In the genomic region with DNA sequence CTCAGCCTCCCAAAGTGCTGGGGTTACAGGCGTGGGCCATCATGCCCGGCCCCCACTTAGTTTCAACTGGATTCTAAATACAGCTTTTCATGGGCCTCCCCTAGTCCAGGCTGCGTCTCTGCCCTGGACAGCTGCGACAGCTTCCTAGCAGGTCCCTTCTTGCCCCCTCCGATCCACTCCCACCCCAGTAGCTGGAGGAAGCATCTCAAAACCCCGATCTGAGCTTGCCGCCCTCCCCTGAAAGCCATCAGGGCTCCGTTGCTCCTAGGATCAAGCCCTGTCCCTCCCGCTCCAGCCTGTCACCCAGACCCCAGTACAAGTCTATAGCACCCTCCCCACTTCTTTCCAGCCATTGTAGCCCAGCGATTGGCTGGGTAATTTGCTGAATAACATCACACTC, we compare ENCODE assay signal across 9 cellular contexts.
DNase-seq lines count a peak whose midpoint lies in the region; ATAC-seq, FAIRE-seq and TF ChIP-seq lines count a peak whose summit lies in the region.
"Had no signal": no experiment of that assay in that cellular context is flagged by ENCODE, and none has a peak within 500 bp of the region (broad histone marks: within the 10 kb centered on the region; RNA-seq: fewer than 3 reads in every experiment).

No MANE protein-coding gene starts in this region.

- intact Hi-C loops in HCT116 (cut with micrococcal nuclease): loop anchor here (5.0 kb wide), 1 partner anchor 399 kb away; no protein-coding TSS in a partner anchor
- intact Hi-C loops in activated CD4-positive, alpha-beta memory T cell treated with anti-CD3 and anti-CD28 coated beads for 36 hours (cut with micrococcal nuclease): loop anchor here (5.0 kb wide), 2 partner anchors 99 to 824 kb away; partner anchors contain the start of gene AFAP1L2

- H3K9me3 ChIP-seq in HCT116 (ENCODE audit: control insufficient read depth in 1 of 2, insufficient read depth in 1 of 2, low read depth in 1 of 2, low read length in 2 of 2) (no peaks in the 10 kb centered on the region), neural progenitor cell (ENCODE audit: low read depth) (no peaks in the 10 kb centered on the region)
- H3K9me3 ChIP-seq: upper lobe of right lung had no signal

- no peaks in the 10 kb centered on the region for H3K36me3 Mint-ChIP-seq in activated CD4-positive, alpha-beta memory T cell treated with anti-CD3 and anti-CD28 coated beads for 36 hours
- peaks cover 14% of the 10 kb centered on the region for H3K36me3 Mint-ChIP-seq in neural progenitor cell

- H3K9ac ChIP-seq in HCT116 (ENCODE audit: low read length) (no peak overlapping the region), neural progenitor cell (no peak overlapping the region)

- no peak for TF ChIP-seq RAD21 in HCT116 (IDR thresholded peaks at IDR 0.05; ENCODE audit: low read depth)

- FAIRE-seq in HTR-8/SVneo (lab: Jason Lieb, UNC) (no peak), GM12892 (lab: Jason Lieb, UNC) (no peak)

- POLR2A ChIA-PET in HCT116 (lab: Charles Lee): interaction anchor here (0.7 kb wide), 1 partner anchor 71 kb away, joined by 3 read pairs; no protein-coding TSS in a partner anchor
- POLR2A ChIA-PET in activated CD4-positive, alpha-beta memory T cell treated with anti-CD3 and anti-CD28 coated beads for 36 hours (lab: Charles Lee): no interaction called here

- no peaks in the 10 kb centered on the region for H3K9me2 ChIP-seq in HCT116 (ENCODE audit: insufficient read depth)

- H3K27me3 ChIP-seq in HCT116 (ENCODE audit: insufficient read depth, low read length): peaks cover 21% of the 10 kb centered on the region; the same call in 1 of the 2 replicates
- H3K27me3 ChIP-seq in neural progenitor cell: no peaks in the 10 kb centered on the region
- H3K27me3 ChIP-seq: upper lobe of right lung had no signal

- peak overlapping the region; percentile 81 for H3K4me2 ChIP-seq in HCT116 (ENCODE audit: low read length)
- peak overlapping the region; percentile 87 for H3K4me2 ChIP-seq in neural progenitor cell

- H3K36me3 ChIP-seq in HCT116 (ENCODE audit: control insufficient read depth in 1 of 2, insufficient read depth in 2 of 2, low read length in 2 of 2): no peaks in the 10 kb centered on the region
- H3K36me3 ChIP-seq in neural progenitor cell: no peaks in the 10 kb centered on the region
- H3K36me3 ChIP-seq: upper lobe of right lung had no signal

- CTCF ChIA-PET in HCT116 (lab: Charles Lee): interaction anchor here (0.6 to 2.8 kb wide), 51 partner anchors 11 to 1230 kb away, joined by 3 to 95 read pairs (median 6); no protein-coding TSS in a partner anchor
- CTCF ChIA-PET in activated CD4-positive, alpha-beta memory T cell treated with anti-CD3 and anti-CD28 coated beads for 36 hours (lab: Charles Lee): interaction anchor here (0.6 to 2.8 kb wide), 68 partner anchors 9 to 826 kb away, joined by 3 to 33 read pairs (median 4); partner anchors contain the start of genes CCDC186 and FHIP2A

- no peak overlapping the region for H3K27ac ChIP-seq in HCT116 (ENCODE audit: low read depth, low read length)
- no peak overlapping the region for H3K27ac ChIP-seq in neural progenitor cell
- H3K27ac ChIP-seq: upper lobe of right lung had no signal

- H3K9me3 Mint-ChIP-seq in activated CD4-positive, alpha-beta memory T cell treated with anti-CD3 and anti-CD28 coated beads for 36 hours: no peaks in the 10 kb centered on the region
- H3K9me3 Mint-ChIP-seq in neural progenitor cell: no peaks in the 10 kb centered on the region

- TF ChIP-seq POLR2A in GM18505 (IDR thresholded peaks at IDR 0.05; ENCODE audit: borderline replicate concordance, extremely low read depth, insufficient read depth, insufficient read length): no peak
- no peak for TF ChIP-seq POLR2A in HCT116 (IDR thresholded peaks at IDR 0.05; ENCODE audit: borderline replicate concordance, extremely low read depth, insufficient read depth, insufficient read length)
- TF ChIP-seq POLR2A in GM12892 (IDR thresholded peaks at IDR 0.05; ENCODE audit: low read depth, low read length): no peak

- no peak overlapping the region for H3K27ac Mint-ChIP-seq in activated CD4-positive, alpha-beta memory T cell treated with anti-CD3 and anti-CD28 coated beads for 36 hours
- peak overlapping the region; percentile 58 for H3K27ac Mint-ChIP-seq in neural progenitor cell

- H3K27me3 Mint-ChIP-seq in activated CD4-positive, alpha-beta memory T cell treated with anti-CD3 and anti-CD28 coated beads for 36 hours: no peaks in the 10 kb centered on the region
- H3K27me3 Mint-ChIP-seq in neural progenitor cell (ENCODE audit: insufficient read depth, low read depth): peaks cover 17% of the 10 kb centered on the region

- H3K4me1 ChIP-seq in HCT116 (ENCODE audit: control insufficient read depth in 1 of 2, insufficient read depth in 2 of 2, low read length in 2 of 2) (peaks cover 6 to 19% of the 10 kb centered on the region in 2 experiments), neural progenitor cell (peaks cover 4% of the 10 kb centered on the region)

- no TSS peak for BruUV-seq in HCT116 (replicated peaks; lab: Mats Ljungman, UMichigan)

- TF ChIP-seq CTCF in HCT116 (IDR thresholded peaks at IDR 0.05 in 2 of 3, conservative IDR thresholded peaks at IDR 0.05 in 1 of 3; ENCODE audit: borderline replicate concordance in 1 of 3, insufficient read depth in 1 of 3, low read depth in 2 of 3, low read length in 2 of 3) (no peak), neural progenitor cell (IDR thresholded peaks at IDR 0.05) (no peak)

- H3K4me1 Mint-ChIP-seq in activated CD4-positive, alpha-beta memory T cell treated with anti-CD3 and anti-CD28 coated beads for 36 hours (ENCODE audit: low read depth): peaks cover 9% of the 10 kb centered on the region
- H3K4me1 Mint-ChIP-seq in neural progenitor cell: peaks cover 32% of the 10 kb centered on the region

- H2AFZ ChIP-seq in HCT116 (ENCODE audit: low read depth, low read length, poor library complexity, severe bottlenecking) (peak overlapping the region; percentile 99), neural progenitor cell (replicated peaks) (peak overlapping the region; percentile 96)

- H3F3A ChIP-seq in neural progenitor cell (ENCODE audit: low read depth): peaks cover 7% of the 10 kb centered on the region

- H4K20me1 ChIP-seq in HCT116 (ENCODE audit: insufficient read depth) (no peaks in the 10 kb centered on the region), neural progenitor cell (ENCODE audit: low read depth) (no peaks in the 10 kb centered on the region)

- RAD21 ChIA-PET in HCT116 (lab: Charles Lee; ENCODE audit: low non-redundant PET in 1 of 2, low total read pairs in 2 of 2, uncharacterized antibody in 2 of 2, unreplicated experiment in 2 of 2): interaction anchor here (0.6 to 2.7 kb wide), 20 partner anchors 24 to 826 kb away, joined by 3 to 24 read pairs (median 4); no protein-coding TSS in a partner anchor

- ATAC-seq in GM18505 (IDR thresholded peaks at IDR 0.05; ENCODE audit: unreplicated experiment) (peak; percentile 5), HCT116 (peak; percentile 18)

- H3K4me3 ChIP-seq in HCT116 (replicated peaks in 1 of 2; ENCODE audit: low read depth in 1 of 2, low read length in 2 of 2) (no peak overlapping the region), neural progenitor cell (no peak overlapping the region)

- no peak for DNase-seq in HCT116 (ENCODE audit: low read depth, low spot score)
- DNase-seq in activated CD4-positive, alpha-beta memory T cell treated with anti-CD3 and anti-CD28 coated beads for 36 hours: no peak
- no peak for DNase-seq in neural progenitor cell (ENCODE audit: low spot score)
- DNase-seq in HTR-8/SVneo (ENCODE audit: insufficient read length, low spot score): no peak
- DNase-seq in GM12892 (ENCODE audit: insufficient read length): no peak
- no peak for DNase-seq in NCI-H2227 (lab: John Stamatoyannopoulos, UW; ENCODE audit: unreplicated experiment)
- no peak for DNase-seq in NCI-H187 (lab: John Stamatoyannopoulos, UW)
- DNase-seq: upper lobe of right lung had no signal

- peak overlapping the region; percentile 69 for H3K4me3 Mint-ChIP-seq in activated CD4-positive, alpha-beta memory T cell treated with anti-CD3 and anti-CD28 coated beads for 36 hours
- H3K4me3 Mint-ChIP-seq in neural progenitor cell: peak overlapping the region; percentile 90

- H3K79me2 ChIP-seq in HCT116 (ENCODE audit: insufficient read depth, low read length) (no peaks in the 10 kb centered on the region), neural progenitor cell (ENCODE audit: low read depth) (no peaks in the 10 kb centered on the region)

TF ChIP-seq in HCT116, 20 proteins besides CTCF, POLR2A, EP300 and RAD21:
- TF ChIP-seq FOSL1 (IDR thresholded peaks at IDR 0.05; ENCODE audit: low read depth): no peak
- TF ChIP-seq SP1 (IDR thresholded peaks at IDR 0.05; ENCODE audit: low read depth): no peak
TF ChIP-seq in HCT116: peak in this region for 0.
